In genomic region chr10:133528845-133529575, GRCh38 we compare ENCODE assay signal across 9 cellular contexts. TPM values are rescaled to one million over a fixed set of nuclear protein-coding genes. Genes with fewer than 3 reads are reported as not detected.
DNase-seq lines count a peak whose midpoint lies in the region; ATAC-seq and TF ChIP-seq lines count a peak whose summit lies in the region.
"Had no signal": no experiment of that assay in that cellular context is flagged by ENCODE, and none has a peak within 500 bp of the region (broad histone marks: within the 10 kb centered on the region; RNA-seq: fewer than 3 reads in every experiment).

No MANE protein-coding gene starts in this region.

- no peaks in the 10 kb centered on the region for H3K9me3 Mint-ChIP-seq in stimulated activated memory B cell treated with anti-CD40 and anti-IgM and Interleukin-4, amounts not matched to agents 10 μg/mL and 1 μg/mL and 100 μg/mL, for 72 hours

- no peaks in the 10 kb centered on the region for H3K9me2 ChIP-seq in SK-N-SH

- H3K4me2 ChIP-seq in SK-N-SH: peak overlapping the region; percentile 28; the same call in 1 of the 2 replicates

- H3F3A ChIP-seq in SK-N-SH (replicated peaks; ENCODE audit: insufficient read depth): no peaks in the 10 kb centered on the region

- WGBS in SK-N-SH (ENCODE audit: low lambda C conversion rate): 14% methylated on average over 15 of the region's 37 CpGs

- H3K79me2 ChIP-seq in SK-N-SH (ENCODE audit: insufficient read depth): no peaks in the 10 kb centered on the region

- H3K4me3 Mint-ChIP-seq in stimulated activated memory B cell treated with anti-CD40 and anti-IgM and Interleukin-4, amounts not matched to agents 10 μg/mL and 1 μg/mL and 100 μg/mL, for 72 hours: peak overlapping the region; percentile 55

- H3K27me3 Mint-ChIP-seq in stimulated activated memory B cell treated with anti-CD40 and anti-IgM and Interleukin-4, amounts not matched to agents 10 μg/mL and 1 μg/mL and 100 μg/mL, for 72 hours: peaks cover 86% of the 10 kb centered on the region

- H3K4me1 Mint-ChIP-seq in stimulated activated memory B cell treated with anti-CD40 and anti-IgM and Interleukin-4, amounts not matched to agents 10 μg/mL and 1 μg/mL and 100 μg/mL, for 72 hours: peaks cover 22% of the 10 kb centered on the region

- DNase-seq in NCI-H82 (lab: John Stamatoyannopoulos, UW) (peak; percentile 6), NCI-H82 treated with DMSO at 0.1 percent for 48 hours (lab: John Stamatoyannopoulos, UW; ENCODE audit: unreplicated experiment) (no peak), SK-N-SH (peak; percentile 54), fibroblast of villous mesenchyme (ENCODE audit: low read depth) (peak; percentile 17), occipital lobe (lab: John Stamatoyannopoulos, UW) (no peak)

- H3K4me3 ChIP-seq in SK-N-SH (ENCODE audit: low read depth in 2 of 2, low read length in 1 of 2) (no peak overlapping the region), fibroblast of villous mesenchyme (ENCODE audit: low read depth, low read length) (peak overlapping the region; percentile 23)

- no peaks in the 10 kb centered on the region for H3K9me3 ChIP-seq in SK-N-SH

- no peak overlapping the region for H3K27ac ChIP-seq in SK-N-SH (ENCODE audit: low read depth in 2 of 2, low read length in 1 of 2)

- TF ChIP-seq RAD21 in SK-N-SH (IDR thresholded peaks at IDR 0.05; ENCODE audit: low read length): no peak

- H3K36me3 ChIP-seq in SK-N-SH (replicated peaks in 1 of 2; ENCODE audit: control insufficient read depth in 1 of 2, insufficient read depth in 2 of 2, low read length in 1 of 2): no peaks in the 10 kb centered on the region

- CTCF ChIA-PET in SK-N-SH (lab: Yijun Ruan, JAX): interaction anchor here (1.2 to 1.4 kb wide), 2 partner anchors 63 to 199 kb away, joined by 3 read pairs; no protein-coding TSS in a partner anchor

- H3K27ac Mint-ChIP-seq in stimulated activated memory B cell treated with anti-CD40 and anti-IgM and Interleukin-4, amounts not matched to agents 10 μg/mL and 1 μg/mL and 100 μg/mL, for 72 hours: no peak overlapping the region

- H3K36me3 Mint-ChIP-seq in stimulated activated memory B cell treated with anti-CD40 and anti-IgM and Interleukin-4, amounts not matched to agents 10 μg/mL and 1 μg/mL and 100 μg/mL, for 72 hours: no peaks in the 10 kb centered on the region

- ATAC-seq in stimulated activated memory B cell treated with anti-CD40 and anti-IgM and Interleukin-4, amounts not matched to agents 10 μg/mL and 1 μg/mL and 100 μg/mL, for 72 hours: no peak
- ATAC-seq in GM18520 (IDR thresholded peaks at IDR 0.05; ENCODE audit: unreplicated experiment) (no peak), HG03460 (IDR thresholded peaks at IDR 0.05; ENCODE audit: unreplicated experiment) (no peak)

- peaks cover 61% of the 10 kb centered on the region; the same call in 1 of the 2 replicates for H3K27me3 ChIP-seq in SK-N-SH (ENCODE audit: insufficient read depth)

- H3K4me1 ChIP-seq in SK-N-SH (ENCODE audit: control insufficient read depth in 1 of 2, insufficient read depth in 2 of 2, low read depth in 1 of 2, low read length in 1 of 2): no peaks in the 10 kb centered on the region; a peak in 1 of 4 replicates

- POLR2A ChIA-PET in SK-N-SH (lab: Yijun Ruan, JAX): no interaction called here

- no peak for TF ChIP-seq CTCF in SK-N-SH (IDR thresholded peaks at IDR 0.05)
- no peak for TF ChIP-seq CTCF in fibroblast of villous mesenchyme (IDR thresholded peaks at IDR 0.05; ENCODE audit: insufficient read depth, low read depth, low read length)

- no peak overlapping the region for H3K9ac ChIP-seq in SK-N-SH

- peak overlapping the region; percentile 6; the same call in 1 of the 2 replicates for H2AFZ ChIP-seq in SK-N-SH (ENCODE audit: low read depth)

- no peaks in the 10 kb centered on the region for H4K20me1 ChIP-seq in SK-N-SH (ENCODE audit: insufficient read depth)

- no peak for TF ChIP-seq EP300 in SK-N-SH (IDR thresholded peaks at IDR 0.05; ENCODE audit: borderline replicate concordance in 1 of 2, low read depth in 1 of 2, low read length in 1 of 2)

TF ChIP-seq in SK-N-SH, 30 proteins besides CTCF, POLR2A, EP300 and RAD21:
- TF ChIP-seq SMC3 (IDR thresholded peaks at IDR 0.05; ENCODE audit: low read depth, low read length) (no peak), USF2 (IDR thresholded peaks at IDR 0.05; ENCODE audit: borderline replicate concordance, low read depth, low read length) (no peak), RFX5 (IDR thresholded peaks at IDR 0.05; ENCODE audit: low read length) (no peak), GABPA (IDR thresholded peaks at IDR 0.05; ENCODE audit: low read depth) (no peak), ZBTB33 (IDR thresholded peaks at IDR 0.05; ENCODE audit: borderline replicate concordance, low read depth) (no peak), FOXJ3 (CRISPR knock-in tag; IDR thresholded peaks at IDR 0.05) (no peak), SIN3A (IDR thresholded peaks at IDR 0.05; ENCODE audit: borderline replicate concordance, low read depth, low read length) (no peak)

RNA-seq across cellular contexts. Expression of gene CYP2E1, which starts 1.8 kb away (rescaled TPM):
- 0.61 and 1.3 TPM in 2 replicates for polyA plus RNA-seq in SK-N-SH (2012; rRNA removed)
- polyA plus RNA-seq in SK-N-SH (2012; cell fraction: cytosol; rRNA removed): 0.30 and 0.41 TPM in 2 replicates
- 8.6 and 11.8 TPM in 2 replicates for polyA plus RNA-seq in SK-N-SH (2012; cell fraction: nucleus; rRNA removed)
- total RNA-seq in fibroblast of villous mesenchyme: 1.3 and 1.6 TPM in 2 replicates
- 10.5 TPM for total RNA-seq in occipital lobe
- total RNA-seq: SK-MEL-5 had no signal

RNA-seq across cellular contexts. Expression of gene SYCE1, which starts 36.4 kb away (rescaled TPM):
- polyA plus RNA-seq in SK-N-SH (2012; rRNA removed): not detected in 2 replicates
- polyA plus RNA-seq in SK-N-SH (2012; cell fraction: cytosol; rRNA removed): not detected in 2 replicates
- not detected in 2 replicates for polyA plus RNA-seq in SK-N-SH (2012; cell fraction: nucleus; rRNA removed)
- total RNA-seq in fibroblast of villous mesenchyme (1.3 and 1.6 TPM in 2 replicates), occipital lobe (0.94 TPM)
- total RNA-seq: SK-MEL-5 had no signal

Comparison
In these comparisons a context has a peak if more than half of its experiments do, and no peak if none do; other contexts are left out.
1. DNase-seq: peak in NCI-H82 (single experiment), SK-N-SH (single experiment) and fibroblast of villous mesenchyme (single experiment); none in NCI-H82 treated with DMSO at 0.1 percent for 48 hours (single experiment) and occipital lobe (single experiment).